In the genomic region with DNA sequence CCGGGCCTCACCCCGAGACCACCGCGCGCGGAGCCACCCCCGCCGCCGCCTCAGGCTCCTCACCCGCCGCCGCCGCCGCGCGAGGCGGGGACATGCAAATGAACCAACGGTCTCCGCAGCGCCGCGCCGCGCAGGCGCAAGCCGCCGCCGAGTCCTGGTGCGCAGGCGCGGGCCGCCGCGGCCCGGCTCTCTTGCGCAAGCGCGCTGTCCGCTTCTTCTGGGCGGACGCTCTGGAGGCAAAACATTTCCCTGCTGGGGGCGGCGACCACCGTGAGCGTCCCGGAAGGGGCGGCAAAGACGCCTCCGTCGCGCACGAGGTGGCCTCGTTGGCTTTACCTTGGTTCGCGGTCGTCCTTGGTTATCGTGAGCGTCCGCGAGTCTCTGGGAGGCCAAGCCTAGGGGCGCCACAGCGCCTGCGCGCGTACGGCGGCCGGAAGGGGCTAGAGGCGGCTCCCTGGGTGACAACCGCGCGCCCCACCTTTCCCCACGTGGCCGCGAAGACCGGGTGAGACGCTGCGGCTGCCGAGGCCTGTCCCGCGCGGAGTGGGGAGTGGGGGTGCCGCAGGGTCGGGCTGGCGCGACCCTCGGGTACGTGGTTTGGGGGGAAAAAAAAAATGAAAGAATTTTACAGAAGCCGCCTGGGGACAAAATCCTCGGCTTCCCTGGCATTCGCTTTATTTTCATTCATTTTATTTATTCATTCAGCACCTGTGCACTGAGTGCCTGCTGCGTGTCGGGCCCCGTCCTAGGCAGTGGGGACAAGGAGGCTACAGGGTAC, we compare ENCODE assay signal across 1 cellular context.
TF ChIP-seq lines count a peak whose summit lies in the region.

A gene (plus strand): TSS at position 178 of the 778 bp plus-strand sequence. CDS start 607 bp downstream, outside the sequence.
A gene (minus strand): TSS at position 92 of the 778 bp plus-strand sequence. CDS start 2,446 bp downstream, outside the sequence.

TF ChIP-seq in HCT116, 20 proteins besides CTCF, POLR2A, EP300 and RAD21 (continued from another document):
- TF ChIP-seq, protein P1, sequence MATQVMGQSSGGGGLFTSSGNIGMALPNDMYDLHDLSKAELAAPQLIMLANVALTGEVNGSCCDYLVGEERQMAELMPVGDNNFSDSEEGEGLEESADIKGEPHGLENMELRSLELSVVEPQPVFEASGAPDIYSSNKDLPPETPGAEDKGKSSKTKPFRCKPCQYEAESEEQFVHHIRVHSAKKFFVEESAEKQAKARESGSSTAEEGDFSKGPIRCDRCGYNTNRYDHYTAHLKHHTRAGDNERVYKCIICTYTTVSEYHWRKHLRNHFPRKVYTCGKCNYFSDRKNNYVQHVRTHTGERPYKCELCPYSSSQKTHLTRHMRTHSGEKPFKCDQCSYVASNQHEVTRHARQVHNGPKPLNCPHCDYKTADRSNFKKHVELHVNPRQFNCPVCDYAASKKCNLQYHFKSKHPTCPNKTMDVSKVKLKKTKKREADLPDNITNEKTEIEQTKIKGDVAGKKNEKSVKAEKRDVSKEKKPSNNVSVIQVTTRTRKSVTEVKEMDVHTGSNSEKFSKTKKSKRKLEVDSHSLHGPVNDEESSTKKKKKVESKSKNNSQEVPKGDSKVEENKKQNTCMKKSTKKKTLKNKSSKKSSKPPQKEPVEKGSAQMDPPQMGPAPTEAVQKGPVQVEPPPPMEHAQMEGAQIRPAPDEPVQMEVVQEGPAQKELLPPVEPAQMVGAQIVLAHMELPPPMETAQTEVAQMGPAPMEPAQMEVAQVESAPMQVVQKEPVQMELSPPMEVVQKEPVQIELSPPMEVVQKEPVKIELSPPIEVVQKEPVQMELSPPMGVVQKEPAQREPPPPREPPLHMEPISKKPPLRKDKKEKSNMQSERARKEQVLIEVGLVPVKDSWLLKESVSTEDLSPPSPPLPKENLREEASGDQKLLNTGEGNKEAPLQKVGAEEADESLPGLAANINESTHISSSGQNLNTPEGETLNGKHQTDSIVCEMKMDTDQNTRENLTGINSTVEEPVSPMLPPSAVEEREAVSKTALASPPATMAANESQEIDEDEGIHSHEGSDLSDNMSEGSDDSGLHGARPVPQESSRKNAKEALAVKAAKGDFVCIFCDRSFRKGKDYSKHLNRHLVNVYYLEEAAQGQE (IDR thresholded peaks at IDR 0.05; ENCODE audit: low read depth) = no peak
- TF ChIP-seq POLR2AphosphoS5 (IDR thresholded peaks at IDR 0.05; ENCODE audit: low read depth, low read length) (peak; percentile 76), CEBPB (IDR thresholded peaks at IDR 0.05; ENCODE audit: low read depth) (no peak), JUND (IDR thresholded peaks at IDR 0.05) (no peak), EZH2 (IDR thresholded peaks at IDR 0.05) (no peak), ZFX (IDR thresholded peaks at IDR 0.05) (peak; percentile 58; the same call in 1 of the 2 replicates), SIN3A (IDR thresholded peaks at IDR 0.05; ENCODE audit: low read depth) (peak; percentile 86; the same call in 1 of the 2 replicates), SRF (IDR thresholded peaks at IDR 0.05; ENCODE audit: low read depth) (no peak)
- TF ChIP-seq, protein P2, sequence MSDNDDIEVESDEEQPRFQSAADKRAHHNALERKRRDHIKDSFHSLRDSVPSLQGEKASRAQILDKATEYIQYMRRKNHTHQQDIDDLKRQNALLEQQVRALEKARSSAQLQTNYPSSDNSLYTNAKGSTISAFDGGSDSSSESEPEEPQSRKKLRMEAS (IDR thresholded peaks at IDR 0.05) = peak; percentile 99
- TF ChIP-seq, protein P3, sequence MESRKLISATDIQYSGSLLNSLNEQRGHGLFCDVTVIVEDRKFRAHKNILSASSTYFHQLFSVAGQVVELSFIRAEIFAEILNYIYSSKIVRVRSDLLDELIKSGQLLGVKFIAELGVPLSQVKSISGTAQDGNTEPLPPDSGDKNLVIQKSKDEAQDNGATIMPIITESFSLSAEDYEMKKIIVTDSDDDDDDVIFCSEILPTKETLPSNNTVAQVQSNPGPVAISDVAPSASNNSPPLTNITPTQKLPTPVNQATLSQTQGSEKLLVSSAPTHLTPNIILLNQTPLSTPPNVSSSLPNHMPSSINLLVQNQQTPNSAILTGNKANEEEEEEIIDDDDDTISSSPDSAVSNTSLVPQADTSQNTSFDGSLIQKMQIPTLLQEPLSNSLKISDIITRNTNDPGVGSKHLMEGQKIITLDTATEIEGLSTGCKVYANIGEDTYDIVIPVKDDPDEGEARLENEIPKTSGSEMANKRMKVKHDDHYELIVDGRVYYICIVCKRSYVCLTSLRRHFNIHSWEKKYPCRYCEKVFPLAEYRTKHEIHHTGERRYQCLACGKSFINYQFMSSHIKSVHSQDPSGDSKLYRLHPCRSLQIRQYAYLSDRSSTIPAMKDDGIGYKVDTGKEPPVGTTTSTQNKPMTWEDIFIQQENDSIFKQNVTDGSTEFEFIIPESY (IDR thresholded peaks at IDR 0.05; ENCODE audit: extremely low read depth, insufficient replicate concordance, low read length) = peak; percentile 55
